In genomic region chr2:207787800-207788199, GRCh38 we compare ENCODE assay signal across 32 cellular contexts.
"Had no signal": no experiment of that assay in that cellular context is flagged by ENCODE, and none has a peak within 500 bp of the region (broad histone marks: within the 10 kb centered on the region; RNA-seq: fewer than 3 reads in every experiment).

No MANE protein-coding gene starts in this region.

- H3K4me1 Mint-ChIP-seq: activated CD4-positive, alpha-beta memory T cell treated with anti-CD3 and anti-CD28 coated beads, Interleukin-2, amount 10 ng/mL, durations not matched to agents 7 days and 5 days; activated CD4-positive, alpha-beta T cell treated with anti-CD3 and anti-CD28 coated beads, Interleukin-2, amount 10 ng/mL, durations not matched to agents 24 days and 14 days; brain had no signal

- H3K27ac Mint-ChIP-seq: activated CD4-positive, alpha-beta memory T cell treated with anti-CD3 and anti-CD28 coated beads, Interleukin-2, amount 10 ng/mL, durations not matched to agents 7 days and 5 days; activated CD4-positive, alpha-beta T cell treated with anti-CD3 and anti-CD28 coated beads for 36 hours; activated CD4-positive, alpha-beta T cell treated with anti-CD3 and anti-CD28 coated beads, Interleukin-2, amount 10 ng/mL, durations not matched to agents 24 days and 14 days; activated naive CD4-positive, alpha-beta T cell treated with anti-CD3 and anti-CD28 coated beads for 36 hours; activated naive CD4-positive, alpha-beta T cell treated with anti-CD3 and anti-CD28 coated beads, Interleukin-2, amount 50 U/mL, for 24 hours; activated naive CD8-positive, alpha-beta T cell treated with anti-CD3 and anti-CD28 coated beads, Interleukin-2, amount 10 ng/mL, durations not matched to agents 7 days and 5 days; activated T-cell treated with anti-CD3 and anti-CD28 coated beads, Interleukin-2, amount 50 U/mL, for 24 hours; activated T-cell treated with anti-CD3 and anti-CD28 coated beads, Interleukin-2, amount 50 U/mL, for 72 hours; brain; endodermal cell; T-helper 17 cell; T-helper 2 cell treated with Interferon-gamma antibody and Interleukin-4, amounts not matched to agents 5 μg/mL and 100 μg/mL, for 36 hours had no signal

- H3K27ac ChIP-seq: ascending aorta, breast epithelium, cardiac muscle cell, colonic mucosa, dorsolateral prefrontal cortex, WERI-Rb-1 had no signal

- H3K27me3 ChIP-seq: ascending aorta, breast epithelium, cardiac muscle cell, colonic mucosa, dorsolateral prefrontal cortex had no signal

- H3K36me3 ChIP-seq: ascending aorta, breast epithelium, cardiac muscle cell, colonic mucosa, WERI-Rb-1 had no signal

- H3K4me3 Mint-ChIP-seq: activated CD4-positive, alpha-beta memory T cell treated with anti-CD3 and anti-CD28 coated beads, Interleukin-2, amount 10 ng/mL, durations not matched to agents 7 days and 5 days; activated CD4-positive, alpha-beta T cell treated with anti-CD3 and anti-CD28 coated beads for 36 hours; activated CD4-positive, alpha-beta T cell treated with anti-CD3 and anti-CD28 coated beads, Interleukin-2, amount 10 ng/mL, durations not matched to agents 24 days and 14 days; activated naive CD4-positive, alpha-beta T cell treated with anti-CD3 and anti-CD28 coated beads for 36 hours; activated naive CD4-positive, alpha-beta T cell treated with anti-CD3 and anti-CD28 coated beads, Interleukin-2, amount 50 U/mL, for 24 hours; activated naive CD8-positive, alpha-beta T cell treated with anti-CD3 and anti-CD28 coated beads, Interleukin-2, amount 10 ng/mL, durations not matched to agents 7 days and 5 days; activated T-cell treated with anti-CD3 and anti-CD28 coated beads, Interleukin-2, amount 50 U/mL, for 24 hours; activated T-cell treated with anti-CD3 and anti-CD28 coated beads, Interleukin-2, amount 50 U/mL, for 72 hours; brain; endodermal cell; T-helper 17 cell; T-helper 2 cell treated with Interferon-gamma antibody and Interleukin-4, amounts not matched to agents 5 μg/mL and 100 μg/mL, for 36 hours had no signal

- DNase-seq: activated CD4-positive, alpha-beta memory T cell treated with anti-CD3 and anti-CD28 coated beads, Interleukin-2, amount 10 ng/mL, durations not matched to agents 7 days and 5 days; activated CD4-positive, alpha-beta T cell treated with anti-CD3 and anti-CD28 coated beads for 36 hours; activated CD4-positive, alpha-beta T cell treated with anti-CD3 and anti-CD28 coated beads, Interleukin-2, amount 10 ng/mL, durations not matched to agents 24 days and 14 days; activated CD4-positive, CD25-positive, alpha-beta regulatory T cell; activated CD4-positive, CD25-positive, alpha-beta regulatory T cell treated with anti-CD3 and anti-CD28 coated beads, Interleukin-2, amount 50 U/mL, for 72 hours; activated CD8-positive, alpha-beta memory T cell treated with anti-CD3 and anti-CD28 coated beads, Interleukin-2, amount 50 U/mL, for 48 hours; activated effector memory CD4-positive, alpha-beta T cell treated with Interleukin-2 at 50 U/mL for 16 hours; activated naive CD4-positive, alpha-beta T cell treated with anti-CD3 and anti-CD28 coated beads for 36 hours; activated naive CD8-positive, alpha-beta T cell treated with anti-CD3 and anti-CD28 coated beads, Interleukin-2, amount 10 ng/mL, durations not matched to agents 7 days and 5 days; activated T-cell treated with anti-CD3 and anti-CD28 coated beads for 4 hours; activated T-cell treated with anti-CD3 and anti-CD28 coated beads, Interleukin-2, amount 50 U/mL, for 24 hours; activated T-cell treated with anti-CD3 and anti-CD28 coated beads, Interleukin-2, amount 50 U/mL, for 72 hours; central memory CD4-positive, alpha-beta T cell; cerebellar nuclear complex; colonic mucosa; dorsolateral prefrontal cortex; effector memory CD4-positive, alpha-beta T cell; endodermal cell; foreskin fibroblast; head of caudate nucleus; T-helper 1 cell; T-helper 17 cell; T1000; WERI-Rb-1 had no signal

- H3K36me3 Mint-ChIP-seq: activated naive CD4-positive, alpha-beta T cell treated with anti-CD3 and anti-CD28 coated beads, Interleukin-2, amount 50 U/mL, for 24 hours; activated naive CD8-positive, alpha-beta T cell treated with anti-CD3 and anti-CD28 coated beads, Interleukin-2, amount 10 ng/mL, durations not matched to agents 7 days and 5 days; brain had no signal

- H3K4me3 ChIP-seq: ascending aorta, breast epithelium, cardiac muscle cell, colonic mucosa, dorsolateral prefrontal cortex had no signal

- FAIRE-seq: frontal cortex had no signal

- H3K9me3 Mint-ChIP-seq: activated CD4-positive, alpha-beta memory T cell treated with anti-CD3 and anti-CD28 coated beads, Interleukin-2, amount 10 ng/mL, durations not matched to agents 7 days and 5 days; activated CD4-positive, alpha-beta T cell treated with anti-CD3 and anti-CD28 coated beads, Interleukin-2, amount 10 ng/mL, durations not matched to agents 24 days and 14 days; activated naive CD4-positive, alpha-beta T cell treated with anti-CD3 and anti-CD28 coated beads for 36 hours; activated naive CD4-positive, alpha-beta T cell treated with anti-CD3 and anti-CD28 coated beads, Interleukin-2, amount 50 U/mL, for 24 hours; activated naive CD8-positive, alpha-beta T cell treated with anti-CD3 and anti-CD28 coated beads, Interleukin-2, amount 10 ng/mL, durations not matched to agents 7 days and 5 days; activated T-cell treated with anti-CD3 and anti-CD28 coated beads, Interleukin-2, amount 50 U/mL, for 24 hours; activated T-cell treated with anti-CD3 and anti-CD28 coated beads, Interleukin-2, amount 50 U/mL, for 72 hours; brain; endodermal cell; T-helper 2 cell treated with Interferon-gamma antibody and Interleukin-4, amounts not matched to agents 5 μg/mL and 100 μg/mL, for 36 hours had no signal

- H3K4me1 ChIP-seq: ascending aorta, breast epithelium, colonic mucosa had no signal

- ATAC-seq: activated CD4-positive, alpha-beta T cell treated with anti-CD3 and anti-CD28 coated beads for 36 hours; activated T-cell treated with anti-CD3 and anti-CD28 coated beads, Interleukin-2, amount 50 U/mL, for 72 hours; esophagus mucosa; T-helper 17 cell had no signal

- H3K9me3 ChIP-seq: ascending aorta, breast epithelium, colonic mucosa had no signal
